13 cellular contexts compared by ENCODE assay signal in the genomic region with DNA sequence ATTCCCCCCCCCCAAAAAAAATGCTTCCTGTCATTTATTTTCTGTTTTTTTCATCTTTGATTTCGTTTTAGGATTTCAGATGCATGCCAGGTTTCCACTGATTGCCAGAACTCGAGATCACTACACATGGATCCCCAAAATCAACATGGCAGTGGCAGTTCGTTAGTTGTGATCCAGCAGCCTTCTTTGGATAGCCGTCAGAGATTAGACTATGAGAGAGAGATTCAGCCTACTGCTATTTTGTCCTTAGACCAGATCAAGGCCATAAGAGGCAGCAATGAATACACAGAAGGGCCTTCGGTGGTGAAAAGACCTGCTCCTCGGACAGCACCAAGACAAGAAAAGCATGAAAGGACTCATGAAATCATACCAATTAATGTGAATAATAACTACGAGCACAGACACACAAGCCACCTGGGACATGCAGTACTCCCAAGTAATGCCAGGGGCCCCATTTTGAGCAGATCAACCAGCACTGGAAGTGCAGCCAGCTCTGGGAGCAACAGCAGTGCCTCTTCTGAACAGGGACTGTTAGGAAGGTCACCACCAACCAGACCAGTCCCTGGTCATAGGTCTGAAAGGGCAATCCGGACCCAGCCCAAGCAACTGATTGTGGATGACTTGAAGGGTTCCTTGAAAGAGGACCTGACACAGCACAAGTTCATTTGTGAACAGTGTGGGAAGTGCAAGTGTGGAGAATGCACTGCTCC. TPM values are rescaled to one million over a fixed set of nuclear protein-coding genes. Genes with fewer than 3 reads are reported as not detected.
A peak's percentile ranks its signal among the peaks of the same experiment; 100 is the strongest.
DNase-seq lines count a peak whose midpoint lies in the region; ATAC-seq and TF ChIP-seq lines count a peak whose summit lies in the region.
"Had no signal": no experiment of that assay in that cellular context is flagged by ENCODE, and none has a peak within 500 bp of the region (broad histone marks: within the 10 kb centered on the region; RNA-seq: fewer than 3 reads in every experiment).

No MANE protein-coding gene starts in this region.

- CTCF ChIA-PET in activated CD8-positive, alpha-beta memory T cell treated with anti-CD3 and anti-CD28 coated beads, Interleukin-2, amount 10 ng/mL, durations not matched to agents 7 days and 5 days (lab: Charles Lee): interaction anchor here (2.7 kb wide), 2 partner anchors 20 to 163 kb away, joined by 12 to 14 read pairs; no protein-coding TSS in a partner anchor
- CTCF ChIA-PET in mammary epithelial cell (lab: Charles Lee; ENCODE audit: low non-redundant PET): no interaction called here

- H3K4me1 ChIP-seq in mammary epithelial cell (ENCODE audit: insufficient read depth, low read length) (peaks cover 13% of the 10 kb centered on the region), mesodermal cell (ENCODE audit: control insufficient read depth, insufficient read depth, low read length, poor library complexity, severe bottlenecking) (peaks cover 14% of the 10 kb centered on the region), thoracic aorta (ENCODE audit: control insufficient read depth in 1 of 2, low read depth in 2 of 2) (peaks cover 8 to 46% of the 10 kb centered on the region in 2 donors), foreskin keratinocyte (no peaks in the 10 kb centered on the region)

- WGBS in mammary epithelial cell (ENCODE audit: low coverage, missing lambda C conversion rate): 45% methylated on average over 7 of the region's 8 CpGs
- 92 to 94% methylated on average over 4 to 6 of the region's 8 CpGs for WGBS in mesodermal cell (ENCODE audit: insufficient coverage in 2 of 2), 2 experiments

- peak overlapping the region; percentile 63 for H2AFZ ChIP-seq in mammary epithelial cell (ENCODE audit: low read depth, low read length)

- H3K4me1 Mint-ChIP-seq in activated CD8-positive, alpha-beta memory T cell treated with anti-CD3 and anti-CD28 coated beads, Interleukin-2, amount 10 ng/mL, durations not matched to agents 7 days and 5 days: peaks cover 54% of the 10 kb centered on the region

- no peak for ATAC-seq in activated CD8-positive, alpha-beta memory T cell treated with anti-CD3 and anti-CD28 coated beads, Interleukin-2, amount 10 ng/mL, durations not matched to agents 7 days and 5 days
- ATAC-seq in thoracic aorta (ENCODE audit: insufficient number of reproducible peaks, low FRiP score, low read depth): no peak
- ATAC-seq in foreskin keratinocyte: no peak

- DNase-seq in activated CD8-positive, alpha-beta memory T cell treated with anti-CD3 and anti-CD28 coated beads, Interleukin-2, amount 10 ng/mL, durations not matched to agents 7 days and 5 days: no peak
- DNase-seq in activated CD8-positive, alpha-beta memory T cell treated with anti-CD3 and anti-CD28 coated beads for 24 hours: no peak
- DNase-seq in mammary epithelial cell (no peak), thoracic aorta (ENCODE audit: low spot score) (no peak), A172 (ENCODE audit: low spot score) (no peak), NCI-H510A (lab: John Stamatoyannopoulos, UW) (no peak), foreskin keratinocyte (no peak)
- DNase-seq: activated CD4-positive, CD25-positive, alpha-beta regulatory T cell; amygdala; spleen had no signal

- H3K27me3 Mint-ChIP-seq in activated CD8-positive, alpha-beta memory T cell treated with anti-CD3 and anti-CD28 coated beads, Interleukin-2, amount 10 ng/mL, durations not matched to agents 7 days and 5 days: peaks cover under 1% of the 10 kb centered on the region

- H3K27me3 ChIP-seq in mammary epithelial cell (ENCODE audit: insufficient read depth, low read length) (no peaks in the 10 kb centered on the region), thoracic aorta (replicated peaks; ENCODE audit: insufficient read depth) (no peaks in the 10 kb centered on the region), foreskin keratinocyte (no peaks in the 10 kb centered on the region)

- H3K27ac Mint-ChIP-seq in activated CD8-positive, alpha-beta memory T cell treated with anti-CD3 and anti-CD28 coated beads, Interleukin-2, amount 10 ng/mL, durations not matched to agents 7 days and 5 days: peak overlapping the region; percentile 54

- H3K4me2 ChIP-seq in mammary epithelial cell (ENCODE audit: insufficient read depth, low read depth, low read length): peak overlapping the region; percentile 94

- H3K27ac ChIP-seq in mammary epithelial cell (ENCODE audit: insufficient read depth, low read depth, low read length) (no peak overlapping the region), mesodermal cell (ENCODE audit: low read depth, low read length, severe bottlenecking) (no peak overlapping the region), thoracic aorta (peak overlapping the region; percentile 26 to 39), foreskin keratinocyte (no peak overlapping the region)

- H3K9me3 ChIP-seq in mammary epithelial cell (replicated peaks; ENCODE audit: insufficient read depth, low read length): no peaks in the 10 kb centered on the region
- no peaks in the 10 kb centered on the region for H3K9me3 ChIP-seq in mesodermal cell (ENCODE audit: control insufficient read depth, low read length)
- no peaks in the 10 kb centered on the region for H3K9me3 ChIP-seq in thoracic aorta
- H3K9me3 ChIP-seq: spleen had no signal

- H3K4me3 Mint-ChIP-seq in activated CD8-positive, alpha-beta memory T cell treated with anti-CD3 and anti-CD28 coated beads, Interleukin-2, amount 10 ng/mL, durations not matched to agents 7 days and 5 days: peak overlapping the region; percentile 86

- dilution Hi-C loops in mammary epithelial cell (cut with HindIII; ENCODE audit: low sequenced_read_pairs): no loop called here

- H3K79me2 ChIP-seq in mammary epithelial cell (ENCODE audit: insufficient read depth, low read length): peaks cover 45% of the 10 kb centered on the region

- H3K9me3 Mint-ChIP-seq in activated CD8-positive, alpha-beta memory T cell treated with anti-CD3 and anti-CD28 coated beads, Interleukin-2, amount 10 ng/mL, durations not matched to agents 7 days and 5 days (ENCODE audit: low read depth): no peaks in the 10 kb centered on the region

- in situ Hi-C loops in mammary epithelial cell (cut with MboI; ENCODE audit: low sequenced_read_pairs in 2 of 2): no loop called here

- intact Hi-C loops in mammary epithelial cell (cut with micrococcal nuclease): no loop called here

- H3K36me3 Mint-ChIP-seq in activated CD8-positive, alpha-beta memory T cell treated with anti-CD3 and anti-CD28 coated beads, Interleukin-2, amount 10 ng/mL, durations not matched to agents 7 days and 5 days: peaks cover 79% of the 10 kb centered on the region

- no peaks in the 10 kb centered on the region for H4K20me1 ChIP-seq in mammary epithelial cell (ENCODE audit: insufficient read depth, low read length)

- TF ChIP-seq CTCF in mammary epithelial cell (conservative IDR thresholded peaks at IDR 0.05 in 1 of 2, IDR thresholded peaks at IDR 0.05 in 1 of 2; ENCODE audit: extremely low read depth in 1 of 2, insufficient read depth in 1 of 2, low read depth in 1 of 2, low read length in 2 of 2): no peak
- TF ChIP-seq CTCF in thoracic aorta (IDR thresholded peaks at IDR 0.05): no peak
- no peak for TF ChIP-seq CTCF in foreskin keratinocyte (conservative IDR thresholded peaks at IDR 0.05)

- no TSS peak for BruUV-seq in mammary epithelial cell (replicated peaks; lab: Mats Ljungman, UMichigan)

- H3K36me3 ChIP-seq in mammary epithelial cell (ENCODE audit: insufficient read depth, low read length) (peaks cover 5% of the 10 kb centered on the region), mesodermal cell (ENCODE audit: control insufficient read depth, insufficient read depth, low read length) (peaks cover 50% of the 10 kb centered on the region), thoracic aorta (peaks cover 11% of the 10 kb centered on the region)

- H3K9ac ChIP-seq in mammary epithelial cell (ENCODE audit: insufficient read depth, low read length): peak overlapping the region; percentile 10

- H3K4me3 ChIP-seq in mammary epithelial cell (replicated peaks in 1 of 3; ENCODE audit: insufficient read depth in 1 of 3, low read depth in 2 of 3, low read length in 3 of 3): peak overlapping the region in 2 of 3 experiments; percentile 2 to 74
- H3K4me3 ChIP-seq in mesodermal cell (ENCODE audit: extremely low read depth, insufficient read depth, low read length, poor library complexity, severe bottlenecking): peak overlapping the region; percentile 75
- peak overlapping the region; percentile 74 for H3K4me3 ChIP-seq in thoracic aorta
- H3K4me3 ChIP-seq: HAP-1, lung had no signal

RNA-seq across cellular contexts. Expression of gene SPRY1, which starts 5.0 kb away (rescaled TPM):
- 100 to 1,000 TPM in 1 of 2 experiments, 10 to 100 TPM in 1; 73.7 to 126 TPM for total RNA-seq in activated CD8-positive, alpha-beta memory T cell treated with anti-CD3 and anti-CD28 coated beads, Interleukin-2, amount 10 ng/mL, durations not matched to agents 7 days and 5 days
- total RNA-seq in mammary epithelial cell (1 to 10 TPM; 4.8 to 8.2 TPM), thoracic aorta (100 to 1,000 TPM; 147 to 215 TPM), foreskin keratinocyte (1.3 and 2.8 TPM in 2 replicates)
- polyA plus RNA-seq in mammary epithelial cell (2.9 TPM), foreskin keratinocyte (0.34 and 1.2 TPM in 2 replicates)
- polyA minus RNA-seq in mammary epithelial cell: 5.5 TPM
- 112 TPM for polyA plus RNA-seq in mesodermal cell (2013, experiment 1 of 2)
- polyA plus RNA-seq in mesodermal cell (2013, experiment 2 of 2): 90.0 TPM
- total RNA-seq in A172 (2014; rRNA removed; shearing (Covaris generic)): 0.05 TPM in 1 of 2 replicates, not detected in the other

Comparison
In these comparisons a context has a peak if more than half of its experiments do, and no peak if none do; other contexts are left out.
1. H3K27ac ChIP-seq: peak in thoracic aorta (2 of 2); none in mammary epithelial cell (single experiment), mesodermal cell (single experiment) and foreskin keratinocyte (single experiment).
2. RNA of gene SPRY1, which starts 5.0 kb away (total RNA-seq): 147 to 215 TPM in thoracic aorta and 73.7 to 126 TPM in activated CD8-positive, alpha-beta memory T cell treated with anti-CD3 and anti-CD28 coated beads, Interleukin-2, amount 10 ng/mL, durations not matched to agents 7 days and 5 days; 4.8 to 8.2 TPM in mammary epithelial cell, 1.3 to 2.8 TPM in foreskin keratinocyte and 0.05 TPM in A172; every median in the first group is over 4 times any median in the second.
3. Peak in every context shown above with its lines, with median percentiles within 50 percentile points of each other: H3K4me3 ChIP-seq.